In the genomic region with DNA sequence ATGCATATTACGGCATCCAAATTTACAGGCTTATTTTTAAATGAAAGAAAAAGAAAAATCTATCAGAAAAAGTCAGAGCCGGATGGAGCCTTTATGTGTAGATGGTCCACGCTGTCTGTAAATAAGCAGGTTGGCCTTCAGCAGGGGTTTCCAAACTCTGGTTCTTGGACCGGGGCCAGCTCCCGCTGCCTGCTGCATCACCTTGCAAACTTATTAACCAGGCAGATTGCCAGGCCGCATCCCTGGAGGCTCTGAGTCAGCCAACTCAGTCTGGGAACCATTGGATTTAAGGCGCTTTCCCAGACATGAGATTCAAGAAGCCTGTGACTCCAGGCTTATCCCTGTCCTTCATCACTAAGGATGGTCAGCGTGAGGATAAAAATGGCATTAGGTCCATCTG, we compare ENCODE assay signal across 1 cellular context.
TF ChIP-seq lines count a peak whose summit lies in the region.

No MANE protein-coding gene starts in this region.

TF ChIP-seq in HEK293, 187 proteins besides CTCF, POLR2A, EP300 and RAD21 (continued from another document and continues in another):
- TF ChIP-seq ZFHX2 (tag by site-specific recombination; conservative IDR thresholded peaks at IDR 0.05) (no peak), ZNF214 (tag by site-specific recombination; IDR thresholded peaks at IDR 0.05; ENCODE audit: borderline replicate concordance) (no peak), ZNF404 (tag by site-specific recombination; IDR thresholded peaks at IDR 0.05) (no peak), ZNF473 (tag by site-specific recombination; IDR thresholded peaks at IDR 0.05) (no peak), ZNF48 (tag by site-specific recombination; IDR thresholded peaks at IDR 0.05) (no peak), ZNF19 (tag by site-specific recombination; IDR thresholded peaks at IDR 0.05; ENCODE audit: low read depth) (no peak), ZNF394 (tag by site-specific recombination; IDR thresholded peaks at IDR 0.05; ENCODE audit: borderline replicate concordance) (no peak), ZNF16 (tag by site-specific recombination; IDR thresholded peaks at IDR 0.05; ENCODE audit: low read depth) (no peak), ZNF544 (tag by site-specific recombination; IDR thresholded peaks at IDR 0.05) (no peak), ZNF10 (tag by site-specific recombination; IDR thresholded peaks at IDR 0.05) (peak; percentile 97), ZNF555 (tag by site-specific recombination; conservative IDR thresholded peaks at IDR 0.05) (no peak), ZNF175 (tag by site-specific recombination; IDR thresholded peaks at IDR 0.05) (no peak), ZNF341 (tag by site-specific recombination; IDR thresholded peaks at IDR 0.05; ENCODE audit: low read depth) (no peak), IKZF3 (tag by site-specific recombination; IDR thresholded peaks at IDR 0.05) (peak; percentile 78), OSR2 (tag by site-specific recombination; IDR thresholded peaks at IDR 0.05) (no peak), ZNF416 (tag by site-specific recombination; IDR thresholded peaks at IDR 0.05) (no peak), HOXD13 (CRISPR knock-in tag; IDR thresholded peaks at IDR 0.05; ENCODE audit: borderline replicate concordance) (no peak), ZNF433 (tag by site-specific recombination; IDR thresholded peaks at IDR 0.05; ENCODE audit: low read depth) (no peak), ZNF670 (tag by site-specific recombination; IDR thresholded peaks at IDR 0.05; ENCODE audit: low read depth) (no peak), ZNF664 (tag by site-specific recombination; IDR thresholded peaks at IDR 0.05) (no peak), HOXA7 (CRISPR knock-in tag; IDR thresholded peaks at IDR 0.05; ENCODE audit: borderline replicate concordance) (no peak)
- TF ChIP-seq, protein P1, sequence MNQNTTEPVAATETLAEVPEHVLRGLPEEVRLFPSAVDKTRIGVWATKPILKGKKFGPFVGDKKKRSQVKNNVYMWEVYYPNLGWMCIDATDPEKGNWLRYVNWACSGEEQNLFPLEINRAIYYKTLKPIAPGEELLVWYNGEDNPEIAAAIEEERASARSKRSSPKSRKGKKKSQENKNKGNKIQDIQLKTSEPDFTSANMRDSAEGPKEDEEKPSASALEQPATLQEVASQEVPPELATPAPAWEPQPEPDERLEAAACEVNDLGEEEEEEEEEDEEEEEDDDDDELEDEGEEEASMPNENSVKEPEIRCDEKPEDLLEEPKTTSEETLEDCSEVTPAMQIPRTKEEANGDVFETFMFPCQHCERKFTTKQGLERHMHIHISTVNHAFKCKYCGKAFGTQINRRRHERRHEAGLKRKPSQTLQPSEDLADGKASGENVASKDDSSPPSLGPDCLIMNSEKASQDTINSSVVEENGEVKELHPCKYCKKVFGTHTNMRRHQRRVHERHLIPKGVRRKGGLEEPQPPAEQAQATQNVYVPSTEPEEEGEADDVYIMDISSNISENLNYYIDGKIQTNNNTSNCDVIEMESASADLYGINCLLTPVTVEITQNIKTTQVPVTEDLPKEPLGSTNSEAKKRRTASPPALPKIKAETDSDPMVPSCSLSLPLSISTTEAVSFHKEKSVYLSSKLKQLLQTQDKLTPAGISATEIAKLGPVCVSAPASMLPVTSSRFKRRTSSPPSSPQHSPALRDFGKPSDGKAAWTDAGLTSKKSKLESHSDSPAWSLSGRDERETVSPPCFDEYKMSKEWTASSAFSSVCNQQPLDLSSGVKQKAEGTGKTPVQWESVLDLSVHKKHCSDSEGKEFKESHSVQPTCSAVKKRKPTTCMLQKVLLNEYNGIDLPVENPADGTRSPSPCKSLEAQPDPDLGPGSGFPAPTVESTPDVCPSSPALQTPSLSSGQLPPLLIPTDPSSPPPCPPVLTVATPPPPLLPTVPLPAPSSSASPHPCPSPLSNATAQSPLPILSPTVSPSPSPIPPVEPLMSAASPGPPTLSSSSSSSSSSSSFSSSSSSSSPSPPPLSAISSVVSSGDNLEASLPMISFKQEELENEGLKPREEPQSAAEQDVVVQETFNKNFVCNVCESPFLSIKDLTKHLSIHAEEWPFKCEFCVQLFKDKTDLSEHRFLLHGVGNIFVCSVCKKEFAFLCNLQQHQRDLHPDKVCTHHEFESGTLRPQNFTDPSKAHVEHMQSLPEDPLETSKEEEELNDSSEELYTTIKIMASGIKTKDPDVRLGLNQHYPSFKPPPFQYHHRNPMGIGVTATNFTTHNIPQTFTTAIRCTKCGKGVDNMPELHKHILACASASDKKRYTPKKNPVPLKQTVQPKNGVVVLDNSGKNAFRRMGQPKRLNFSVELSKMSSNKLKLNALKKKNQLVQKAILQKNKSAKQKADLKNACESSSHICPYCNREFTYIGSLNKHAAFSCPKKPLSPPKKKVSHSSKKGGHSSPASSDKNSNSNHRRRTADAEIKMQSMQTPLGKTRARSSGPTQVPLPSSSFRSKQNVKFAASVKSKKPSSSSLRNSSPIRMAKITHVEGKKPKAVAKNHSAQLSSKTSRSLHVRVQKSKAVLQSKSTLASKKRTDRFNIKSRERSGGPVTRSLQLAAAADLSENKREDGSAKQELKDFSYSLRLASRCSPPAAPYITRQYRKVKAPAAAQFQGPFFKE (tag by site-specific recombination; IDR thresholded peaks at IDR 0.05; ENCODE audit: borderline replicate concordance): no peak
- TF ChIP-seq, protein P2, sequence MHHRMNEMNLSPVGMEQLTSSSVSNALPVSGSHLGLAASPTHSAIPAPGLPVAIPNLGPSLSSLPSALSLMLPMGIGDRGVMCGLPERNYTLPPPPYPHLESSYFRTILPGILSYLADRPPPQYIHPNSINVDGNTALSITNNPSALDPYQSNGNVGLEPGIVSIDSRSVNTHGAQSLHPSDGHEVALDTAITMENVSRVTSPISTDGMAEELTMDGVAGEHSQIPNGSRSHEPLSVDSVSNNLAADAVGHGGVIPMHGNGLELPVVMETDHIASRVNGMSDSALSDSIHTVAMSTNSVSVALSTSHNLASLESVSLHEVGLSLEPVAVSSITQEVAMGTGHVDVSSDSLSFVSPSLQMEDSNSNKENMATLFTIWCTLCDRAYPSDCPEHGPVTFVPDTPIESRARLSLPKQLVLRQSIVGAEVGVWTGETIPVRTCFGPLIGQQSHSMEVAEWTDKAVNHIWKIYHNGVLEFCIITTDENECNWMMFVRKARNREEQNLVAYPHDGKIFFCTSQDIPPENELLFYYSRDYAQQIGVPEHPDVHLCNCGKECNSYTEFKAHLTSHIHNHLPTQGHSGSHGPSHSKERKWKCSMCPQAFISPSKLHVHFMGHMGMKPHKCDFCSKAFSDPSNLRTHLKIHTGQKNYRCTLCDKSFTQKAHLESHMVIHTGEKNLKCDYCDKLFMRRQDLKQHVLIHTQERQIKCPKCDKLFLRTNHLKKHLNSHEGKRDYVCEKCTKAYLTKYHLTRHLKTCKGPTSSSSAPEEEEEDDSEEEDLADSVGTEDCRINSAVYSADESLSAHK (tag by site-specific recombination; IDR thresholded peaks at IDR 0.05): no peak
- TF ChIP-seq, protein P3, sequence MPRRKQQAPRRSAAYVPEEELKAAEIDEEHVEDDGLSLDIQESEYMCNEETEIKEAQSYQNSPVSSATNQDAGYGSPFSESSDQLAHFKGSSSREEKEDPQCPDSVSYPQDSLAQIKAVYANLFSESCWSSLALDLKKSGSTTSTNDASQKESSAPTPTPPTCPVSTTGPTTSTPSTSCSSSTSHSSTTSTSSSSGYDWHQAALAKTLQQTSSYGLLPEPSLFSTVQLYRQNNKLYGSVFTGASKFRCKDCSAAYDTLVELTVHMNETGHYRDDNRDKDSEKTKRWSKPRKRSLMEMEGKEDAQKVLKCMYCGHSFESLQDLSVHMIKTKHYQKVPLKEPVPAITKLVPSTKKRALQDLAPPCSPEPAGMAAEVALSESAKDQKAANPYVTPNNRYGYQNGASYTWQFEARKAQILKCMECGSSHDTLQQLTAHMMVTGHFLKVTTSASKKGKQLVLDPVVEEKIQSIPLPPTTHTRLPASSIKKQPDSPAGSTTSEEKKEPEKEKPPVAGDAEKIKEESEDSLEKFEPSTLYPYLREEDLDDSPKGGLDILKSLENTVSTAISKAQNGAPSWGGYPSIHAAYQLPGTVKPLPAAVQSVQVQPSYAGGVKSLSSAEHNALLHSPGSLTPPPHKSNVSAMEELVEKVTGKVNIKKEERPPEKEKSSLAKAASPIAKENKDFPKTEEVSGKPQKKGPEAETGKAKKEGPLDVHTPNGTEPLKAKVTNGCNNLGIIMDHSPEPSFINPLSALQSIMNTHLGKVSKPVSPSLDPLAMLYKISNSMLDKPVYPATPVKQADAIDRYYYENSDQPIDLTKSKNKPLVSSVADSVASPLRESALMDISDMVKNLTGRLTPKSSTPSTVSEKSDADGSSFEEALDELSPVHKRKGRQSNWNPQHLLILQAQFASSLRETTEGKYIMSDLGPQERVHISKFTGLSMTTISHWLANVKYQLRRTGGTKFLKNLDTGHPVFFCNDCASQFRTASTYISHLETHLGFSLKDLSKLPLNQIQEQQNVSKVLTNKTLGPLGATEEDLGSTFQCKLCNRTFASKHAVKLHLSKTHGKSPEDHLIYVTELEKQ (tag by site-specific recombination; IDR thresholded peaks at IDR 0.05; ENCODE audit: borderline replicate concordance): no peak
- TF ChIP-seq, protein P4, sequence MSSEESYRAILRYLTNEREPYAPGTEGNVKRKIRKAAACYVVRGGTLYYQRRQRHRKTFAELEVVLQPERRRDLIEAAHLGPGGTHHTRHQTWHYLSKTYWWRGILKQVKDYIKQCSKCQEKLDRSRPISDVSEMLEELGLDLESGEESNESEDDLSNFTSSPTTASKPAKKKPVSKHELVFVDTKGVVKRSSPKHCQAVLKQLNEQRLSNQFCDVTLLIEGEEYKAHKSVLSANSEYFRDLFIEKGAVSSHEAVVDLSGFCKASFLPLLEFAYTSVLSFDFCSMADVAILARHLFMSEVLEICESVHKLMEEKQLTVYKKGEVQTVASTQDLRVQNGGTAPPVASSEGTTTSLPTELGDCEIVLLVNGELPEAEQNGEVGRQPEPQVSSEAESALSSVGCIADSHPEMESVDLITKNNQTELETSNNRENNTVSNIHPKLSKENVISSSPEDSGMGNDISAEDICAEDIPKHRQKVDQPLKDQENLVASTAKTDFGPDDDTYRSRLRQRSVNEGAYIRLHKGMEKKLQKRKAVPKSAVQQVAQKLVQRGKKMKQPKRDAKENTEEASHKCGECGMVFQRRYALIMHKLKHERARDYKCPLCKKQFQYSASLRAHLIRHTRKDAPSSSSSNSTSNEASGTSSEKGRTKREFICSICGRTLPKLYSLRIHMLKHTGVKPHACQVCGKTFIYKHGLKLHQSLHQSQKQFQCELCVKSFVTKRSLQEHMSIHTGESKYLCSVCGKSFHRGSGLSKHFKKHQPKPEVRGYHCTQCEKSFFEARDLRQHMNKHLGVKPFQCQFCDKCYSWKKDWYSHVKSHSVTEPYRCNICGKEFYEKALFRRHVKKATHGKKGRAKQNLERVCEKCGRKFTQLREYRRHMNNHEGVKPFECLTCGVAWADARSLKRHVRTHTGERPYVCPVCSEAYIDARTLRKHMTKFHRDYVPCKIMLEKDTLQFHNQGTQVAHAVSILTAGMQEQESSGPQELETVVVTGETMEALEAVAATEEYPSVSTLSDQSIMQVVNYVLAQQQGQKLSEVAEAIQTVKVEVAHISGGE (tag by site-specific recombination; conservative IDR thresholded peaks at IDR 0.05; ENCODE audit: low read depth): no peak
- TF ChIP-seq, protein P5, sequence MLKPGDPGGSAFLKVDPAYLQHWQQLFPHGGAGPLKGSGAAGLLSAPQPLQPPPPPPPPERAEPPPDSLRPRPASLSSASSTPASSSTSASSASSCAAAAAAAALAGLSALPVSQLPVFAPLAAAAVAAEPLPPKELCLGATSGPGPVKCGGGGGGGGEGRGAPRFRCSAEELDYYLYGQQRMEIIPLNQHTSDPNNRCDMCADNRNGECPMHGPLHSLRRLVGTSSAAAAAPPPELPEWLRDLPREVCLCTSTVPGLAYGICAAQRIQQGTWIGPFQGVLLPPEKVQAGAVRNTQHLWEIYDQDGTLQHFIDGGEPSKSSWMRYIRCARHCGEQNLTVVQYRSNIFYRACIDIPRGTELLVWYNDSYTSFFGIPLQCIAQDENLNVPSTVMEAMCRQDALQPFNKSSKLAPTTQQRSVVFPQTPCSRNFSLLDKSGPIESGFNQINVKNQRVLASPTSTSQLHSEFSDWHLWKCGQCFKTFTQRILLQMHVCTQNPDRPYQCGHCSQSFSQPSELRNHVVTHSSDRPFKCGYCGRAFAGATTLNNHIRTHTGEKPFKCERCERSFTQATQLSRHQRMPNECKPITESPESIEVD (tag by site-specific recombination; IDR thresholded peaks at IDR 0.05): 0 out of 2 replicates have a peak, but pooled peaks have one; percentile 21
- TF ChIP-seq, protein P6, sequence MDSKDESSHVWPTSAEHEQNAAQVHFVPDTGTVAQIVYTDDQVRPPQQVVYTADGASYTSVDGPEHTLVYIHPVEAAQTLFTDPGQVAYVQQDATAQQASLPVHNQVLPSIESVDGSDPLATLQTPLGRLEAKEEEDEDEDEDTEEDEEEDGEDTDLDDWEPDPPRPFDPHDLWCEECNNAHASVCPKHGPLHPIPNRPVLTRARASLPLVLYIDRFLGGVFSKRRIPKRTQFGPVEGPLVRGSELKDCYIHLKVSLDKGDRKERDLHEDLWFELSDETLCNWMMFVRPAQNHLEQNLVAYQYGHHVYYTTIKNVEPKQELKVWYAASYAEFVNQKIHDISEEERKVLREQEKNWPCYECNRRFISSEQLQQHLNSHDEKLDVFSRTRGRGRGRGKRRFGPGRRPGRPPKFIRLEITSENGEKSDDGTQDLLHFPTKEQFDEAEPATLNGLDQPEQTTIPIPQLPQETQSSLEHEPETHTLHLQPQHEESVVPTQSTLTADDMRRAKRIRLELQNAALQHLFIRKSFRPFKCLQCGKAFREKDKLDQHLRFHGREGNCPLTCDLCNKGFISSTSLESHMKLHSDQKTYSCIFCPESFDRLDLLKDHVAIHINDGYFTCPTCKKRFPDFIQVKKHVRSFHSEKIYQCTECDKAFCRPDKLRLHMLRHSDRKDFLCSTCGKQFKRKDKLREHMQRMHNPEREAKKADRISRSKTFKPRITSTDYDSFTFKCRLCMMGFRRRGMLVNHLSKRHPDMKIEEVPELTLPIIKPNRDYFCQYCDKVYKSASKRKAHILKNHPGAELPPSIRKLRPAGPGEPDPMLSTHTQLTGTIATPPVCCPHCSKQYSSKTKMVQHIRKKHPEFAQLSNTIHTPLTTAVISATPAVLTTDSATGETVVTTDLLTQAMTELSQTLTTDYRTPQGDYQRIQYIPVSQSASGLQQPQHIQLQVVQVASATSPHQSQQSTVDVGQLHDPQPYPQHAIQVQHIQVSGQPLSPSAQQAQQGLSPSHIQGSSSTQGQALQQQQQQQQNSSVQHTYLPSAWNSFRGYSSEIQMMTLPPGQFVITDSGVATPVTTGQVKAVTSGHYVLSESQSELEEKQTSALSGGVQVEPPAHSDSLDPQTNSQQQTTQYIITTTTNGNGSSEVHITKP (tag by site-specific recombination; IDR thresholded peaks at IDR 0.05): 0 out of 2 replicates have a peak, but pooled peaks have one; percentile 23
